In genomic region chr4:186137193-186137792, GRCh38 we compare ENCODE assay signal across 1 cellular context.
TF ChIP-seq lines count a peak whose summit lies in the region.

No MANE protein-coding gene starts in this region.

TF ChIP-seq in K562, 482 proteins besides CTCF, POLR2A, EP300 and RAD21 (continued from another document):
- TF ChIP-seq ZMIZ1 (IDR thresholded peaks at IDR 0.05; ENCODE audit: low read depth in 2 of 2, low read length in 2 of 2) = no peak
